Comparison of ENCODE assay signal across 24 cellular contexts in genomic region chr14:67510121-67510520, GRCh38. TPM values are rescaled to one million over a fixed set of nuclear protein-coding genes. Genes with fewer than 3 reads are reported as not detected.
A peak's percentile ranks its signal among the peaks of the same experiment; 100 is the strongest.
DNase-seq lines count a peak whose midpoint lies in the region; ATAC-seq and TF ChIP-seq lines count a peak whose summit lies in the region.
"Had no signal": no experiment of that assay in that cellular context is flagged by ENCODE, and none has a peak within 500 bp of the region (broad histone marks: within the 10 kb centered on the region; RNA-seq: fewer than 3 reads in every experiment).

No MANE protein-coding gene starts in this region.

- no peaks in the 10 kb centered on the region for H3K36me3 ChIP-seq in MG63
- H3K36me3 ChIP-seq: ascending aorta, lower lobe of right lung, stomach, tibial artery had no signal

- no peak overlapping the region for H3K4me3 ChIP-seq in MG63
- H3K4me3 ChIP-seq: ascending aorta, dorsolateral prefrontal cortex, lower lobe of right lung, mucosa of descending colon, stomach, tibial artery had no signal

- peaks cover 10% of the 10 kb centered on the region for H3K4me1 ChIP-seq in foreskin keratinocyte
- H3K4me1 ChIP-seq: ascending aorta had no signal

- ATAC-seq in foreskin keratinocyte (no peak), GM19351 (IDR thresholded peaks at IDR 0.05; ENCODE audit: unreplicated experiment) (no peak)
- ATAC-seq: lower lobe of right lung, mucosa of descending colon, WTC11 had no signal

- H3K9me3 ChIP-seq in MG63: no peaks in the 10 kb centered on the region
- H3K9me3 ChIP-seq: ascending aorta, lower lobe of right lung, mucosa of descending colon, stomach, tibial artery had no signal

- TF ChIP-seq CTCF in foreskin keratinocyte (conservative IDR thresholded peaks at IDR 0.05): no peak

- no peaks in the 10 kb centered on the region for H3K27me3 ChIP-seq in MG63
- H3K27me3 ChIP-seq in foreskin keratinocyte: no peaks in the 10 kb centered on the region
- H3K27me3 ChIP-seq: ascending aorta, dorsolateral prefrontal cortex, stomach, tibial artery had no signal

- DNase-seq in ELR (ENCODE audit: low read depth): peak; percentile 34
- peak; percentile 21 for DNase-seq in MG63
- DNase-seq in fibroblast of gingiva (ENCODE audit: low read depth): peak; percentile 39
- peak; percentile 1 for DNase-seq in posterior vena cava (ENCODE audit: low spot score)
- DNase-seq in activated effector memory CD4-positive, alpha-beta T cell treated with Interleukin-2 at 50 U/mL for 16 hours: no peak
- no peak for DNase-seq in NCI-H526 treated with DMSO at 0.1 percent for 48 hours (lab: John Stamatoyannopoulos, UW)
- DNase-seq in foreskin keratinocyte: no peak
- DNase-seq: activated CD4-positive, alpha-beta T cell treated with anti-CD3 and anti-CD28 coated beads, Interleukin-2, amount 50 U/mL, for 1 hour; CD8-positive, alpha-beta memory T cell; DMS79 treated with DMSO at 0.1 percent for 48 hours; dorsolateral prefrontal cortex; H7; kidney; lower lobe of right lung; mucosa of descending colon; NCI-H1048; NCI-H187; stimulated activated CD8-positive, alpha-beta memory T cell treated with anti-CD3 and anti-CD28 coated beads, Interleukin-4, amount 100 ng/mL, for 48 hours; stomach; tibial artery had no signal

- H3K27ac ChIP-seq in foreskin keratinocyte: no peak overlapping the region
- H3K27ac ChIP-seq: ascending aorta, epithelial cell of prostate, lower lobe of right lung, stomach, tibial artery had no signal

- intact Hi-C loops in posterior vena cava (cut with DNase I): no loop called here

RNA-seq across cellular contexts. Expression of gene TMEM229B, which starts 21.6 kb away (rescaled TPM):
- 5.9 TPM in 1 of 2 replicates, not detected in the other for total RNA-seq in MG63 (2014; rRNA removed; shearing (Covaris generic); ENCODE audit: low replicate concordance)
- total RNA-seq in posterior vena cava (1 to 10 TPM; 1.7 to 4.4 TPM), foreskin keratinocyte (2.2 and 3.4 TPM in 2 replicates)
- polyA plus RNA-seq in foreskin keratinocyte: 1.5 and 2.2 TPM in 2 replicates

RNA-seq across cellular contexts. Expression of gene PLEKHH1, which starts 23.0 kb away (rescaled TPM):
- total RNA-seq in MG63 (2014; rRNA removed; shearing (Covaris generic); ENCODE audit: low replicate concordance): 0.07 and 0.47 TPM in 2 replicates
- total RNA-seq in posterior vena cava (1 to 10 TPM; 1.4 to 1.8 TPM), foreskin keratinocyte (3.5 and 3.8 TPM in 2 replicates)
- polyA plus RNA-seq in foreskin keratinocyte: 1.4 and 2.0 TPM in 2 replicates
- polyA plus RNA-seq: CD8-positive, alpha-beta memory T cell had no signal

Comparison
In these comparisons a context has a peak if more than half of its experiments do, and no peak if none do; other contexts are left out.
1. DNase-seq: peak in ELR (single experiment), MG63 (single experiment), fibroblast of gingiva (single experiment) and posterior vena cava (single experiment); none in activated effector memory CD4-positive, alpha-beta T cell treated with Interleukin-2 at 50 U/mL for 16 hours (single experiment), NCI-H526 treated with DMSO at 0.1 percent for 48 hours (single experiment) and foreskin keratinocyte (0 of 2).